ENCODE assay signal across 8 cellular contexts in the genomic region with DNA sequence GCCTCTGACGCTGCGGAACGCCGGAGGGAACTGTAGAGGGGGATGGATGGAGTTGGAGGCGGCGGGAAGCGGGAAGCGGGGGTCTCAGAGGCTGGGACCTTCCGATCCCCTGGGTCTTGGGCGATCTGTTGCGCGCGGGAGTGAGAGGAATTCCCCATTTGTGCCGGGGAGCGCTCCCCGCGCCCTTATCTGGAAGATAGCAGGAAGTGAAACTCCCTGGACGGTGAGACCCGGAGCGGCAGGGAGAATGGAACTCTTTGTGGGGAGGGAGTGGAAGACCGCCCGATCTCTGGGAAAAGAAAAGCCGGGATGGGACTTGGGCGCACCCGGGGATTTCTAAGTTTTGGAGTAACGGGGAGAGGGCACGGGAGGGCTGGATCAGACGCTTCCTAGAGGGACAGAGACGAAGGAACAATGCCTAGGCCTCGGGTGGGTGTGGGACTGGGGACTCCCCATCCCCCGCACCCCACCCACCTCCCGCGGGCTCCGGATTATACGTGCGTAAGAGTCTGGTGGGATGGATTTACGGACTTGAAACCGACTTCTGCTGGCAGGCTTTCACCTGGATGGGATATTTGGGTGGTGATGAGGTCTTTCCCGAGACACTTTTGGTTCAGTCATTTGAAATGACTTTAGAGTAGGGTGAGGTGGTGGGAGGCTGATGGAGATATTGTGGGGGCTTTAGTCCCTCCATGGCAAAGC. TPM values are rescaled to one million over a fixed set of nuclear protein-coding genes. Genes with fewer than 3 reads are reported as not detected.
A peak's percentile ranks its signal among the peaks of the same experiment; 100 is the strongest.
DNase-seq lines count a peak whose midpoint lies in the region; ATAC-seq, FAIRE-seq and TF ChIP-seq lines count a peak whose summit lies in the region.

No MANE protein-coding gene starts in this region.

- H3K27ac Mint-ChIP-seq in type B pancreatic cell = peak overlapping the region; percentile 98

- H3K4me3 ChIP-seq in A549 = peak overlapping the region; percentile 48

- intact Hi-C loops in left colon (cut with DNase I, micrococcal nuclease) (no loop called here), sciatic nerve (cut with DNase I) (no loop called here)

- no peak for TF ChIP-seq POLR2A in A549 (IDR thresholded peaks at IDR 0.05; ENCODE audit: low read length)

- TF ChIP-seq CTCF in A549 (IDR thresholded peaks at IDR 0.05) (no peak), type B pancreatic cell (conservative IDR thresholded peaks at IDR 0.05) (no peak)

- H3K27me3 Mint-ChIP-seq in type B pancreatic cell = peaks cover 55% of the 10 kb centered on the region

- H3K4me3 Mint-ChIP-seq in type B pancreatic cell = peak overlapping the region; percentile 97

- peaks cover 13% of the 10 kb centered on the region for H3K4me1 Mint-ChIP-seq in type B pancreatic cell (ENCODE audit: unreplicated experiment)

- TF ChIP-seq EP300 in A549 (IDR thresholded peaks at IDR 0.05) = no peak

- POLR2A ChIA-PET in A549 (lab: Yijun Ruan, JAX) = no interaction called here

- peak overlapping the region in 1 of 2 experiments; percentile 38; a peak in 2 of 6 replicates for H3K27ac ChIP-seq in A549

- WGBS in A549 (ENCODE audit: missing lambda C conversion rate) = 18% methylated on average over 39 of the region's 39 CpGs

- CTCF ChIA-PET in A549 (lab: Yijun Ruan, JAX) = interaction anchor here (1.2 kb wide), 1 partner anchor 20 kb away, joined by 3 read pairs; a partner anchor contains a TSS

- no peaks in the 10 kb centered on the region for H3K36me3 Mint-ChIP-seq in type B pancreatic cell

- peaks cover 8% of the 10 kb centered on the region; the same call in 1 of the 3 replicates for H3K4me1 ChIP-seq in A549

- FAIRE-seq in A549 (lab: Jason Lieb, UNC) = no peak

- peak in 1 of 2 experiments; percentile 48 for DNase-seq in A549 (ENCODE audit: low read depth in 1 of 2, low spot score in 1 of 2)
- DNase-seq in activated CD8-positive, alpha-beta memory T cell treated with anti-CD3 and anti-CD28 coated beads, Interleukin-2, amount 50 U/mL, for 48 hours = peak; percentile 49
- DNase-seq in left colon = peak; percentile 41 to 54
- peak; percentile 64 for DNase-seq in type B pancreatic cell (ENCODE audit: extremely low spot score, unreplicated experiment)
- no peak for DNase-seq in sciatic nerve (ENCODE audit: low spot score)
- DNase-seq in activated CD4-positive, CD25-positive, alpha-beta regulatory T cell (lab: John Stamatoyannopoulos, UW) = no peak

- H3K4me2 ChIP-seq in A549 = peak overlapping the region; percentile 90

- peaks cover 25% of the 10 kb centered on the region for H3K9me3 ChIP-seq in A549

- no peaks in the 10 kb centered on the region for H3K9me3 Mint-ChIP-seq in type B pancreatic cell

- no peak for TF ChIP-seq RAD21 in A549 (conservative IDR thresholded peaks at IDR 0.05 in 1 of 2, IDR thresholded peaks at IDR 0.05 in 1 of 2)

- no peak; a peak in 2 of 6 replicates for ATAC-seq in A549
- ATAC-seq in GM21360 (IDR thresholded peaks at IDR 0.05; ENCODE audit: unreplicated experiment) = peak; percentile 11
- peak; percentile 23 for ATAC-seq in left colon
- ATAC-seq in GM19351 (IDR thresholded peaks at IDR 0.05; ENCODE audit: unreplicated experiment) = no peak
- no peak for ATAC-seq in sciatic nerve

TF ChIP-seq in A549, 52 proteins besides CTCF, POLR2A, EP300 and RAD21:
- TF ChIP-seq CBX2 (IDR thresholded peaks at IDR 0.05; ENCODE audit: borderline replicate concordance, low read depth) (no peak), HOXB5 (CRISPR knock-in tag; IDR thresholded peaks at IDR 0.05) (no peak), KDM1A (IDR thresholded peaks at IDR 0.05; ENCODE audit: low read depth) (no peak), ZNF302 (CRISPR knock-in tag; IDR thresholded peaks at IDR 0.05) (no peak), RCOR1 (IDR thresholded peaks at IDR 0.05; ENCODE audit: low read depth, low read length) (no peak), HDAC2 (IDR thresholded peaks at IDR 0.05) (no peak; the same call in 1 of the 2 replicates), JUNB (IDR thresholded peaks at IDR 0.05) (no peak), KDM5A (IDR thresholded peaks at IDR 0.05) (no peak), HEYL (CRISPR knock-in tag; IDR thresholded peaks at IDR 0.05) (no peak), PHF8 (IDR thresholded peaks at IDR 0.05; ENCODE audit: borderline replicate concordance, low read depth) (no peak)
- TF ChIP-seq, protein P1, sequence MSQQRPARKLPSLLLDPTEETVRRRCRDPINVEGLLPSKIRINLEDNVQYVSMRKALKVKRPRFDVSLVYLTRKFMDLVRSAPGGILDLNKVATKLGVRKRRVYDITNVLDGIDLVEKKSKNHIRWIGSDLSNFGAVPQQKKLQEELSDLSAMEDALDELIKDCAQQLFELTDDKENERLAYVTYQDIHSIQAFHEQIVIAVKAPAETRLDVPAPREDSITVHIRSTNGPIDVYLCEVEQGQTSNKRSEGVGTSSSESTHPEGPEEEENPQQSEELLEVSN (IDR thresholded peaks at IDR 0.05; ENCODE audit: borderline replicate concordance, low read depth) = no peak
- TF ChIP-seq, protein P2, sequence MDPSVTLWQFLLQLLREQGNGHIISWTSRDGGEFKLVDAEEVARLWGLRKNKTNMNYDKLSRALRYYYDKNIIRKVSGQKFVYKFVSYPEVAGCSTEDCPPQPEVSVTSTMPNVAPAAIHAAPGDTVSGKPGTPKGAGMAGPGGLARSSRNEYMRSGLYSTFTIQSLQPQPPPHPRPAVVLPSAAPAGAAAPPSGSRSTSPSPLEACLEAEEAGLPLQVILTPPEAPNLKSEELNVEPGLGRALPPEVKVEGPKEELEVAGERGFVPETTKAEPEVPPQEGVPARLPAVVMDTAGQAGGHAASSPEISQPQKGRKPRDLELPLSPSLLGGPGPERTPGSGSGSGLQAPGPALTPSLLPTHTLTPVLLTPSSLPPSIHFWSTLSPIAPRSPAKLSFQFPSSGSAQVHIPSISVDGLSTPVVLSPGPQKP (IDR thresholded peaks at IDR 0.05; ENCODE audit: low read depth, low read length) = no peak

RNA-seq across cellular contexts. Expression of a gene that starts 0.5 kb away (rescaled TPM):
- polyA plus RNA-seq in A549 (2011; rRNA removed) (2.1 and 2.5 TPM in 2 replicates), A549 (2017; fragmentation: RNase III; extraction: RNeasy Plus Mini Kit Qiagen cat#74134 plus additional on column Dnase treatment) (3.6 to 4.7 TPM (median 4.4 TPM) in 3 replicates)
- 2.9 and 3.8 TPM in 2 replicates for polyA plus RNA-seq in A549 (2012; cell fraction: cytosol; rRNA removed)
- 2.6 and 5.1 TPM in 2 replicates for polyA plus RNA-seq in A549 (2012; cell fraction: nucleus; rRNA removed)
- polyA minus RNA-seq in A549 (2011; rRNA and poly(A)+ RNA removed) = 7.4 and 9.1 TPM in 2 replicates
- total RNA-seq in left colon (100 to 1,000 TPM; 323 to 324 TPM), type B pancreatic cell (ENCODE audit: low replicate concordance) (78.5 and 155 TPM in 2 replicates), sciatic nerve (9.3 TPM)

RNA-seq across cellular contexts. Expression of a gene that starts 19.5 kb away (rescaled TPM):
- polyA plus RNA-seq in A549 (2011; rRNA removed) (91.8 and 118 TPM in 2 replicates), A549 (2017; fragmentation: RNase III; extraction: RNeasy Plus Mini Kit Qiagen cat#74134 plus additional on column Dnase treatment) (124 to 141 TPM (median 141 TPM) in 3 replicates)
- polyA plus RNA-seq in A549 (2012; cell fraction: cytosol; rRNA removed) = 228 and 240 TPM in 2 replicates
- polyA plus RNA-seq in A549 (2012; cell fraction: nucleus; rRNA removed) = 225 and 296 TPM in 2 replicates
- polyA minus RNA-seq in A549 (2011; rRNA and poly(A)+ RNA removed) = 85.3 and 97.1 TPM in 2 replicates
- total RNA-seq in left colon (10 to 100 TPM; 85.9 to 96.2 TPM), type B pancreatic cell (ENCODE audit: low replicate concordance) (107 and 133 TPM in 2 replicates), sciatic nerve (137 TPM)

RNA-seq across cellular contexts. Expression of a gene that starts 20.8 kb away (rescaled TPM):
- polyA plus RNA-seq in A549 (2011; rRNA removed) (not detected in 2 replicates), A549 (2017; fragmentation: RNase III; extraction: RNeasy Plus Mini Kit Qiagen cat#74134 plus additional on column Dnase treatment) (not detected in 3 replicates)
- polyA plus RNA-seq in A549 (2012; cell fraction: cytosol; rRNA removed) = not detected in 2 replicates
- not detected in 2 replicates for polyA plus RNA-seq in A549 (2012; cell fraction: nucleus; rRNA removed)
- polyA minus RNA-seq in A549 (2011; rRNA and poly(A)+ RNA removed) = not detected in 2 replicates
- total RNA-seq in left colon (not detected), type B pancreatic cell (ENCODE audit: low replicate concordance) (not detected in 2 replicates), sciatic nerve (0.31 TPM)

RNA-seq across cellular contexts. Expression of a gene that starts 33.0 kb away (rescaled TPM):
- polyA plus RNA-seq in A549 (2011; rRNA removed) (not detected in 2 replicates), A549 (2017; fragmentation: RNase III; extraction: RNeasy Plus Mini Kit Qiagen cat#74134 plus additional on column Dnase treatment) (0.03 TPM in 1 of 3 replicates, not detected in the others)
- polyA plus RNA-seq in A549 (2012; cell fraction: cytosol; rRNA removed) = not detected in 2 replicates
- 0.22 TPM in 2 replicates for polyA plus RNA-seq in A549 (2012; cell fraction: nucleus; rRNA removed)
- not detected in 2 replicates for polyA minus RNA-seq in A549 (2011; rRNA and poly(A)+ RNA removed)
- total RNA-seq in left colon (not detected), type B pancreatic cell (ENCODE audit: low replicate concordance) (0.59 and 1.2 TPM in 2 replicates), sciatic nerve (8.9 TPM)

RNA-seq across cellular contexts. Expression of a gene that starts 42.7 kb away (rescaled TPM):
- polyA plus RNA-seq in A549 (2011; rRNA removed) = not detected in 2 replicates
- not detected in 2 replicates for polyA plus RNA-seq in A549 (2012; cell fraction: cytosol; rRNA removed)
- polyA plus RNA-seq in A549 (2012; cell fraction: nucleus; rRNA removed) = not detected in 2 replicates
- not detected in 3 replicates for polyA plus RNA-seq in A549 (2017; fragmentation: RNase III; extraction: RNeasy Plus Mini Kit Qiagen cat#74134 plus additional on column Dnase treatment)
- polyA minus RNA-seq in A549 (2011; rRNA and poly(A)+ RNA removed) = not detected in 2 replicates
- not detected for total RNA-seq in left colon
- total RNA-seq in type B pancreatic cell (ENCODE audit: low replicate concordance) = 2.1 TPM in 1 of 2 replicates, not detected in the other
- 82.2 TPM for total RNA-seq in sciatic nerve

Comparison
In these comparisons a context has a peak if more than half of its experiments do, and no peak if none do; other contexts are left out.
1. ATAC-seq: peak in GM21360 (single experiment) and left colon (single experiment); none in A549 (0 of 2), GM19351 (single experiment) and sciatic nerve (single experiment).
2. DNase-seq: peak in activated CD8-positive, alpha-beta memory T cell treated with anti-CD3 and anti-CD28 coated beads, Interleukin-2, amount 50 U/mL, for 48 hours (single experiment), left colon (2 of 2) and type B pancreatic cell (single experiment); none in sciatic nerve (single experiment) and activated CD4-positive, CD25-positive, alpha-beta regulatory T cell (0 of 4).